ENCODE assay signal across 9 cellular contexts in genomic region chr10:9331583-9332008, GRCh38.
DNase-seq lines count a peak whose midpoint lies in the region; ATAC-seq, FAIRE-seq and TF ChIP-seq lines count a peak whose summit lies in the region.
"Had no signal": no experiment of that assay in that cellular context is flagged by ENCODE, and none has a peak within 500 bp of the region (broad histone marks: within the 10 kb centered on the region; RNA-seq: fewer than 3 reads in every experiment).

No MANE protein-coding gene starts in this region.

- H3K36me3 Mint-ChIP-seq in HFFc6 (ENCODE audit: low read depth): no peaks in the 10 kb centered on the region

- H3K4me3 Mint-ChIP-seq in HFFc6: no peak overlapping the region

- BruUV-seq in mammary epithelial cell (replicated peaks; lab: Mats Ljungman, UMichigan): no TSS peak

- no peaks in the 10 kb centered on the region for H3K36me3 ChIP-seq in mammary epithelial cell (ENCODE audit: insufficient read depth, low read length)
- H3K36me3 ChIP-seq: HAP-1 had no signal

- H3K9me3 Mint-ChIP-seq in HFFc6: no peaks in the 10 kb centered on the region; the same call in 1 of the 2 replicates

- no peak overlapping the region for H3K9ac ChIP-seq in mammary epithelial cell (ENCODE audit: insufficient read depth, low read length)

- FAIRE-seq in urothelium cell line (lab: Jason Lieb, UNC): no peak

- intact Hi-C loops in Right ventricle myocardium inferior (cut with DNase I) (no loop called here), cardiac septum (cut with DNase I) (no loop called here), mammary epithelial cell (cut with micrococcal nuclease) (no loop called here)

- in situ Hi-C loops in mammary epithelial cell (cut with MboI; ENCODE audit: low sequenced_read_pairs in 2 of 2): loop anchor here (25.0 kb wide), 1 partner anchor 1706 kb away; no protein-coding TSS in a partner anchor

- dilution Hi-C loops in mammary epithelial cell (cut with HindIII; ENCODE audit: low sequenced_read_pairs): no loop called here

- ATAC-seq in Right ventricle myocardium inferior: peak; percentile 50

- H3K4me3 ChIP-seq in mammary epithelial cell (replicated peaks in 1 of 3; ENCODE audit: insufficient read depth in 1 of 3, low read depth in 2 of 3, low read length in 3 of 3): no peak overlapping the region
- H3K4me3 ChIP-seq: HAP-1 had no signal

- peaks cover 3% of the 10 kb centered on the region for H4K20me1 ChIP-seq in mammary epithelial cell (ENCODE audit: insufficient read depth, low read length)

- H3K4me2 ChIP-seq in mammary epithelial cell (ENCODE audit: insufficient read depth, low read depth, low read length): no peak overlapping the region

- TF ChIP-seq CTCF in HFFc6 (IDR thresholded peaks at IDR 0.05) (peak; percentile 93), mammary epithelial cell (conservative IDR thresholded peaks at IDR 0.05 in 1 of 2, IDR thresholded peaks at IDR 0.05 in 1 of 2; ENCODE audit: extremely low read depth in 1 of 2, insufficient read depth in 1 of 2, low read depth in 1 of 2, low read length in 2 of 2) (peak; percentile 68 to 79)

- H3K4me1 Mint-ChIP-seq in HFFc6 (ENCODE audit: low read depth): no peaks in the 10 kb centered on the region

- H3K27me3 ChIP-seq in mammary epithelial cell (ENCODE audit: insufficient read depth, low read length): no peaks in the 10 kb centered on the region

- H3K27me3 Mint-ChIP-seq in HFFc6 (ENCODE audit: insufficient read depth): peaks cover 3% of the 10 kb centered on the region; the same call in 1 of the 2 replicates

- no peak overlapping the region for H2AFZ ChIP-seq in mammary epithelial cell (ENCODE audit: low read depth, low read length)

- no peaks in the 10 kb centered on the region for H3K4me1 ChIP-seq in mammary epithelial cell (ENCODE audit: insufficient read depth, low read length)
- H3K4me1 ChIP-seq: HAP-1 had no signal

- H3K79me2 ChIP-seq in mammary epithelial cell (ENCODE audit: insufficient read depth, low read length): no peaks in the 10 kb centered on the region

- CTCF ChIA-PET in mammary epithelial cell (lab: Charles Lee; ENCODE audit: low non-redundant PET): no interaction called here

- no peak overlapping the region for H3K27ac Mint-ChIP-seq in HFFc6

- WGBS in mammary epithelial cell (ENCODE audit: low coverage, missing lambda C conversion rate): 48% methylated on average over 3 of the region's 3 CpGs

- DNase-seq in Right ventricle myocardium inferior (ENCODE audit: missing footprints): no peak
- DNase-seq in cardiac septum (ENCODE audit: low spot score): no peak
- peak; percentile 60 for DNase-seq in HFFc6
- DNase-seq in NCI-H345 treated with DMSO at 0.1 percent for 48 hours (lab: John Stamatoyannopoulos, UW; ENCODE audit: unreplicated experiment): peak; percentile 24
- peak; percentile 18 for DNase-seq in mammary epithelial cell
- peak; percentile 65 for DNase-seq in kidney tubule cell (ENCODE audit: low spot score)
- DNase-seq in urothelium cell line (ENCODE audit: low spot score): peak; percentile 32
- DNase-seq in stimulated activated CD4-positive, alpha-beta T cell treated with anti-CD3 and anti-CD28 coated beads, Interleukin-15, amount 100 ng/mL, for 24 hours: no peak

- no peak overlapping the region for H3K27ac ChIP-seq in mammary epithelial cell (ENCODE audit: insufficient read depth, low read depth, low read length)

- H3K9me3 ChIP-seq in mammary epithelial cell (replicated peaks; ENCODE audit: insufficient read depth, low read length): no peaks in the 10 kb centered on the region
- H3K9me3 ChIP-seq: HAP-1 had no signal

Comparison
In these comparisons a context has a peak if more than half of its experiments do, and no peak if none do; other contexts are left out.
1. DNase-seq: peak in HFFc6 (single experiment), NCI-H345 treated with DMSO at 0.1 percent for 48 hours (single experiment), mammary epithelial cell (single experiment), kidney tubule cell (single experiment) and urothelium cell line (single experiment); none in Right ventricle myocardium inferior (single experiment), cardiac septum (single experiment) and stimulated activated CD4-positive, alpha-beta T cell treated with anti-CD3 and anti-CD28 coated beads, Interleukin-15, amount 100 ng/mL, for 24 hours (single experiment).